Comparison of ENCODE assay signal across 18 cellular contexts in genomic region chr5:5353681-5354080, GRCh38.
DNase-seq lines count a peak whose midpoint lies in the region; ATAC-seq and TF ChIP-seq lines count a peak whose summit lies in the region.
"Had no signal": no experiment of that assay in that cellular context is flagged by ENCODE, and none has a peak within 500 bp of the region (broad histone marks: within the 10 kb centered on the region; RNA-seq: fewer than 3 reads in every experiment).

No MANE protein-coding gene starts in this region.

- H3K9ac ChIP-seq in neuronal stem cell (ENCODE audit: low read depth, low read length, poor library complexity) = no peak overlapping the region
- H3K9ac ChIP-seq: BLaER1 treated with 17β-estradiol and CSF1 and Interleukin-3, amounts not matched to agents 10 nM and 100 nM had no signal

- peaks cover 0 to 8% of the 10 kb centered on the region in 2 donors for H3K4me1 ChIP-seq in neuronal stem cell (ENCODE audit: control insufficient read depth in 2 of 2, insufficient read depth in 1 of 2, low read depth in 1 of 2, low read length in 2 of 2)
- H3K4me1 ChIP-seq: Peyer's patch had no signal

- peak overlapping the region; percentile 48 for H3K18ac ChIP-seq in neuronal stem cell (ENCODE audit: low read length)

- H2BK12ac ChIP-seq in neuronal stem cell (ENCODE audit: low read length) = no peak overlapping the region

- H3K79me1 ChIP-seq in neuronal stem cell (ENCODE audit: low read depth, low read length) = no peaks in the 10 kb centered on the region

- H3K4me3 ChIP-seq in coronary artery (no peak overlapping the region), neuronal stem cell (ENCODE audit: low read length in 2 of 2) (no peak overlapping the region)
- H3K4me3 ChIP-seq: BLaER1 treated with 17β-estradiol and CSF1 and Interleukin-3, amounts not matched to agents 10 nM and 100 nM; Peyer's patch had no signal

- no peak overlapping the region for H2BK120ac ChIP-seq in neuronal stem cell (ENCODE audit: low read depth, low read length)

- DNase-seq in NCI-H146 (lab: John Stamatoyannopoulos, UW) (peak; percentile 39), NCI-H146 treated with DMSO at 0.1 percent for 48 hours (lab: John Stamatoyannopoulos, UW; ENCODE audit: unreplicated experiment) (no peak), NCI-H2196 treated with DMSO at 0.1 percent for 48 hours (lab: John Stamatoyannopoulos, UW; ENCODE audit: unreplicated experiment) (peak; percentile 3), coronary artery (ENCODE audit: low spot score) (peak; percentile 41), neuronal stem cell (ENCODE audit: low spot score) (no peak)
- DNase-seq in activated CD4-positive, alpha-beta T cell treated with anti-CD3 and anti-CD28 coated beads for 1 hour = no peak
- DNase-seq: EL, KBM-7, NCI-H1048, NCI-H1930, NCI-H226, NCI-H774, Peyer's patch, Right ventricle myocardium superior had no signal

- H3K27ac ChIP-seq in coronary artery (no peak overlapping the region), neuronal stem cell (replicated peaks; ENCODE audit: low read length) (no peak overlapping the region)
- H3K27ac ChIP-seq: 22Rv1; BLaER1 treated with 17β-estradiol and CSF1 and Interleukin-3, amounts not matched to agents 10 nM and 100 nM; Peyer's patch had no signal

- no peak overlapping the region for H3K4ac ChIP-seq in neuronal stem cell (ENCODE audit: low read length)

- peaks cover 0 to 5% of the 10 kb centered on the region in 2 donors for H3K36me3 ChIP-seq in neuronal stem cell (replicated peaks in 1 of 2; ENCODE audit: control insufficient read depth in 2 of 2, insufficient read depth in 2 of 2, low read length in 2 of 2)
- H3K36me3 ChIP-seq: BLaER1 treated with 17β-estradiol and CSF1 and Interleukin-3, amounts not matched to agents 10 nM and 100 nM; Peyer's patch had no signal

- H3K23ac ChIP-seq in neuronal stem cell (ENCODE audit: low read depth, low read length, poor library complexity) = no peak overlapping the region

- H4K91ac ChIP-seq in neuronal stem cell (ENCODE audit: low read depth, low read length, poor library complexity) = no peak overlapping the region

- peaks cover 0 to 6% of the 10 kb centered on the region in 2 donors for H3K9me3 ChIP-seq in neuronal stem cell (replicated peaks in 1 of 2; ENCODE audit: control insufficient read depth in 2 of 2, insufficient read depth in 1 of 2, low read depth in 1 of 2, low read length in 2 of 2)
- H3K9me3 ChIP-seq: Peyer's patch had no signal

- no peak overlapping the region for H4K8ac ChIP-seq in neuronal stem cell (ENCODE audit: low read depth, low read length)

- no peak overlapping the region for H3K4me2 ChIP-seq in neuronal stem cell (ENCODE audit: insufficient read depth, low read length, poor library complexity, severe bottlenecking)

- H2BK5ac ChIP-seq in neuronal stem cell (ENCODE audit: low read length) = no peak overlapping the region

- H2BK15ac ChIP-seq in neuronal stem cell (ENCODE audit: low read length) = no peak overlapping the region

- WGBS in neuronal stem cell (ENCODE audit: extremely low coverage in 2 of 2, insufficient read length in 2 of 2, insufficient replicate concordance in 1 of 2), 2 donors = no CpG with 5 or more reads among the region's 10 CpGs

- ATAC-seq in GM21528 (IDR thresholded peaks at IDR 0.05; ENCODE audit: low FRiP score, unreplicated experiment) = no peak
- ATAC-seq in HG03108 (IDR thresholded peaks at IDR 0.05; ENCODE audit: unreplicated experiment) = no peak

- no peak overlapping the region for H3K14ac ChIP-seq in neuronal stem cell (ENCODE audit: low read length)

- no peak overlapping the region for H2AK5ac ChIP-seq in neuronal stem cell (ENCODE audit: low read depth, low read length)

- H3K27me3 ChIP-seq in neuronal stem cell (ENCODE audit: control insufficient read depth in 3 of 3, insufficient read depth in 3 of 3, low read depth in 1 of 3, low read length in 3 of 3) = no peaks in the 10 kb centered on the region
- H3K27me3 ChIP-seq: BLaER1 treated with 17β-estradiol and CSF1 and Interleukin-3, amounts not matched to agents 10 nM and 100 nM; Peyer's patch had no signal

- TF ChIP-seq CTCF in coronary artery (IDR thresholded peaks at IDR 0.05) = no peak

- no peak overlapping the region for H2AFZ ChIP-seq in neuronal stem cell (ENCODE audit: low read length)

Comparison
In these comparisons a context has a peak if more than half of its experiments do, and no peak if none do; other contexts are left out.
1. DNase-seq: peak in NCI-H146 (single experiment), NCI-H2196 treated with DMSO at 0.1 percent for 48 hours (single experiment) and coronary artery (single experiment); none in NCI-H146 treated with DMSO at 0.1 percent for 48 hours (single experiment), neuronal stem cell (single experiment) and activated CD4-positive, alpha-beta T cell treated with anti-CD3 and anti-CD28 coated beads for 1 hour (single experiment).